8 cellular contexts compared by ENCODE assay signal in the genomic region with DNA sequence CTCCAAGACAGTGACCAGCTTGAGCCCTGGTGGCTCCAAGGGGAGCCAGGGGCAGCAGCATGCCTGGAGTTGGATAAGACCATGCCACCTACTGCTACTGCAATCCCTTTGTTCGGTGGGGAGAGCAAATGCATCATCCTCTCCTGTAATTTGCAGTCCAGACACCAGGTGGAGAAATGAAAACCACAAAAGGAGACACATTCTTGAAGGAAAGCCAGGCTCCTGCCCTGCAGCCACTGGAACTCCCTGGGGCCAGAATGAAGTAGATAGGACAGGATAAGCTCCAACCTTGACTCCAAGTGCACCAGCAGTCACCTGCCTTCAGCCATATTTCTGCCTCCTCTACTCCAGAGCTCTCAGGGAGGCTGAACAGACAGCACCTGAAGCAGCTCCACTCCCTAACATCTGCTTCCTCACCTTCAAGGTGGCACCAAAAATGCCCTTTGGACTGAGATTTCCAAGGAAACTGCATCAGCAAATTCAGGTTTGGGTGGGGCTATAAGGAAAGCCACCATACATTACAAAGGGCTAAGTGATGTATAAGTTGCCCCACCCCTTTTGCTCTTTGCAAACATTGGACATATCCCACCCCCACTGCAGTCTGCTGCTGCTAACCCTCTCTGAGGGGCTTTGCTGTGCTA.
DNase-seq lines count a peak whose midpoint lies in the region; ATAC-seq, FAIRE-seq and TF ChIP-seq lines count a peak whose summit lies in the region.

No MANE protein-coding gene starts in this region.

- TF ChIP-seq POLR2A in H54 (IDR thresholded peaks at IDR 0.05; ENCODE audit: low read depth, low read length) (no peak), Peyer's patch (IDR thresholded peaks at IDR 0.05) (no peak), esophagus muscularis mucosa (IDR thresholded peaks at IDR 0.05; ENCODE audit: low read depth) (no peak)

- no peak for TF ChIP-seq EP300 in esophagus muscularis mucosa (IDR thresholded peaks at IDR 0.05)

- H3K4me1 ChIP-seq in Caco-2 (peaks cover 35% of the 10 kb centered on the region), Peyer's patch (peaks cover 0 to 9% (median 1%) of the 10 kb centered on the region in 4 donors), iPS DF 6.9 (ENCODE audit: control insufficient read depth, insufficient read depth, low read length) (peaks cover 3% of the 10 kb centered on the region; the same call in 1 of the 2 replicates), aorta (ENCODE audit: control insufficient read depth in 1 of 2, insufficient read depth in 2 of 2, low read length in 2 of 2) (no peaks in the 10 kb centered on the region), esophagus muscularis mucosa (peaks cover 0 to 6% (median 1%) of the 10 kb centered on the region in 4 donors)

- BruUV-seq in Caco-2 (replicated peaks; lab: Mats Ljungman, UMichigan): no TSS peak

- CTCF ChIA-PET in Caco-2 (lab: Charles Lee): interaction anchor here (0.5 to 1.1 kb wide), 7 partner anchors 13 to 579 kb away, joined by 3 to 5 read pairs (median 3); no protein-coding TSS in a partner anchor

- no peaks in the 10 kb centered on the region for H3K27me3 Mint-ChIP-seq in Caco-2 (ENCODE audit: insufficient read depth, unreplicated experiment)

- H3K4me3 ChIP-seq in Caco-2 (ENCODE audit: low read depth, low read length): no peak overlapping the region
- H3K4me3 ChIP-seq in Peyer's patch: no peak overlapping the region
- no peak overlapping the region for H3K4me3 ChIP-seq in iPS DF 6.9 (ENCODE audit: low read length)
- H3K4me3 ChIP-seq in aorta (ENCODE audit: low read length in 2 of 2): no peak overlapping the region
- H3K4me3 ChIP-seq in esophagus muscularis mucosa: no peak overlapping the region

- H3K27ac ChIP-seq in Peyer's patch (peak overlapping the region in 1 of 4 donors; percentile 35), iPS DF 6.9 (ENCODE audit: low read length) (no peak overlapping the region), aorta (ENCODE audit: low read depth in 1 of 2, low read length in 2 of 2) (no peak overlapping the region), esophagus muscularis mucosa (replicated peaks in 1 of 4) (no peak overlapping the region)

- peaks cover 11% of the 10 kb centered on the region for H3K9me3 Mint-ChIP-seq in Caco-2 (ENCODE audit: unreplicated experiment)
- H3K9me3 Mint-ChIP-seq in activated naive CD4-positive, alpha-beta T cell treated with anti-CD3 and anti-CD28 coated beads, Interleukin-2, amount 50 U/mL, for 72 hours: no peaks in the 10 kb centered on the region

- H3K36me3 Mint-ChIP-seq in Caco-2 (ENCODE audit: insufficient read depth, unreplicated experiment): no peaks in the 10 kb centered on the region
- H3K36me3 Mint-ChIP-seq in activated naive CD4-positive, alpha-beta T cell treated with anti-CD3 and anti-CD28 coated beads, Interleukin-2, amount 50 U/mL, for 72 hours: no peaks in the 10 kb centered on the region

- H3K9me3 ChIP-seq in Caco-2 (no peaks in the 10 kb centered on the region), Peyer's patch (no peaks in the 10 kb centered on the region), iPS DF 6.9 (ENCODE audit: control insufficient read depth, insufficient read depth, low read length) (no peaks in the 10 kb centered on the region), aorta (ENCODE audit: control insufficient read depth, low read length) (no peaks in the 10 kb centered on the region), esophagus muscularis mucosa (no peaks in the 10 kb centered on the region)

- H3K36me3 ChIP-seq in Caco-2 (ENCODE audit: control insufficient read depth, insufficient read depth, low read length): no peaks in the 10 kb centered on the region; the same call in 1 of the 2 replicates
- no peaks in the 10 kb centered on the region for H3K36me3 ChIP-seq in Peyer's patch
- no peaks in the 10 kb centered on the region for H3K36me3 ChIP-seq in iPS DF 6.9 (ENCODE audit: control insufficient read depth, insufficient read depth, low read length)
- H3K36me3 ChIP-seq in aorta (ENCODE audit: control insufficient read depth in 1 of 2, insufficient read depth in 2 of 2, low read length in 1 of 2): no peaks in the 10 kb centered on the region
- no peaks in the 10 kb centered on the region for H3K36me3 ChIP-seq in esophagus muscularis mucosa

- peaks cover 32% of the 10 kb centered on the region for H3K4me1 Mint-ChIP-seq in Caco-2 (ENCODE audit: low read depth, unreplicated experiment)

- no CpG with 5 or more reads among the region's 1 CpG for WGBS in iPS DF 6.9 (ENCODE audit: insufficient coverage, insufficient read length)
- 0 to 2% methylated on average over 1 of the region's 1 CpG for WGBS in aorta, 2 donors
- WGBS in esophagus muscularis mucosa: 0% methylated on average over 1 of the region's 1 CpG

- peak overlapping the region; percentile 69 for H3K27ac Mint-ChIP-seq in Caco-2 (ENCODE audit: unreplicated experiment)
- no peak overlapping the region for H3K27ac Mint-ChIP-seq in activated naive CD4-positive, alpha-beta T cell treated with anti-CD3 and anti-CD28 coated beads, Interleukin-2, amount 50 U/mL, for 72 hours

- intact Hi-C loops in Caco-2 (cut with micrococcal nuclease; ENCODE audit: unreplicated experiment): loop anchor here (1.0 kb wide), 4 partner anchors 34 to 245 kb away; no protein-coding TSS in a partner anchor
- intact Hi-C loops in aorta (cut with DNase I): no loop called here
- intact Hi-C loops in esophagus muscularis mucosa (cut with DNase I): no loop called here

- ATAC-seq in activated naive CD4-positive, alpha-beta T cell treated with anti-CD3 and anti-CD28 coated beads, Interleukin-2, amount 50 U/mL, for 72 hours: peak; percentile 63
- no peak for ATAC-seq in aorta (ENCODE audit: low FRiP score)

- no peak for FAIRE-seq in H54 (lab: Jason Lieb, UNC)

- no peak overlapping the region for H3K4me3 Mint-ChIP-seq in Caco-2 (ENCODE audit: unreplicated experiment)

- DNase-seq in Caco-2: peak; percentile 83 to 89
- DNase-seq in H54 (ENCODE audit: insufficient read length, low spot score): peak; percentile 50
- DNase-seq in Peyer's patch: peak; percentile 34 to 66 (median 57)
- peak in 1 of 2 donors; percentile 33 for DNase-seq in activated naive CD4-positive, alpha-beta T cell treated with anti-CD3 and anti-CD28 coated beads, Interleukin-2, amount 50 U/mL, for 72 hours (ENCODE audit: low spot score in 2 of 2)
- DNase-seq in iPS DF 6.9 (ENCODE audit: low read depth, low spot score): peak; percentile 87
- DNase-seq in stimulated activated CD4-positive, alpha-beta T cell treated with anti-CD3 and anti-CD28 coated beads, Interleukin-4, amount 100 ng/mL, for 4 hours: peak; percentile 9 to 39
- no peak for DNase-seq in aorta
- DNase-seq in esophagus muscularis mucosa (ENCODE audit: extremely low spot score): no peak

- TF ChIP-seq CTCF in Caco-2 (IDR thresholded peaks at IDR 0.05; ENCODE audit: insufficient read depth in 1 of 2, low read depth in 1 of 2, low read length in 1 of 2, severe bottlenecking in 1 of 2, unreplicated experiment in 1 of 2) (peak; percentile 52 to 58), Peyer's patch (IDR thresholded peaks at IDR 0.05) (peak in 5 of 6 experiments; percentile 36 to 76 (median 64)), esophagus muscularis mucosa (IDR thresholded peaks at IDR 0.05) (peak in 1 of 3 experiments; percentile 33)

- no peaks in the 10 kb centered on the region for H3K27me3 ChIP-seq in Caco-2 (replicated peaks; ENCODE audit: control insufficient read depth, insufficient read depth, low read length)
- H3K27me3 ChIP-seq in Peyer's patch: no peaks in the 10 kb centered on the region
- no peaks in the 10 kb centered on the region for H3K27me3 ChIP-seq in iPS DF 6.9 (ENCODE audit: control insufficient read depth, insufficient read depth, low read length)
- no peaks in the 10 kb centered on the region for H3K27me3 ChIP-seq in aorta (ENCODE audit: control insufficient read depth in 1 of 2, insufficient read depth in 2 of 2, low read length in 1 of 2)
- H3K27me3 ChIP-seq in esophagus muscularis mucosa: no peaks in the 10 kb centered on the region

- POLR2A ChIA-PET in Caco-2 (lab: Charles Lee): no interaction called here

Comparison
In these comparisons a context has a peak if more than half of its experiments do, and no peak if none do; other contexts are left out.
1. DNase-seq: peak in Caco-2 (2 of 2), H54 (single experiment), Peyer's patch (3 of 3), iPS DF 6.9 (single experiment) and stimulated activated CD4-positive, alpha-beta T cell treated with anti-CD3 and anti-CD28 coated beads, Interleukin-4, amount 100 ng/mL, for 4 hours (2 of 2); none in aorta (0 of 2) and esophagus muscularis mucosa (single experiment).